11 cellular contexts compared by ENCODE assay signal in the genomic region with DNA sequence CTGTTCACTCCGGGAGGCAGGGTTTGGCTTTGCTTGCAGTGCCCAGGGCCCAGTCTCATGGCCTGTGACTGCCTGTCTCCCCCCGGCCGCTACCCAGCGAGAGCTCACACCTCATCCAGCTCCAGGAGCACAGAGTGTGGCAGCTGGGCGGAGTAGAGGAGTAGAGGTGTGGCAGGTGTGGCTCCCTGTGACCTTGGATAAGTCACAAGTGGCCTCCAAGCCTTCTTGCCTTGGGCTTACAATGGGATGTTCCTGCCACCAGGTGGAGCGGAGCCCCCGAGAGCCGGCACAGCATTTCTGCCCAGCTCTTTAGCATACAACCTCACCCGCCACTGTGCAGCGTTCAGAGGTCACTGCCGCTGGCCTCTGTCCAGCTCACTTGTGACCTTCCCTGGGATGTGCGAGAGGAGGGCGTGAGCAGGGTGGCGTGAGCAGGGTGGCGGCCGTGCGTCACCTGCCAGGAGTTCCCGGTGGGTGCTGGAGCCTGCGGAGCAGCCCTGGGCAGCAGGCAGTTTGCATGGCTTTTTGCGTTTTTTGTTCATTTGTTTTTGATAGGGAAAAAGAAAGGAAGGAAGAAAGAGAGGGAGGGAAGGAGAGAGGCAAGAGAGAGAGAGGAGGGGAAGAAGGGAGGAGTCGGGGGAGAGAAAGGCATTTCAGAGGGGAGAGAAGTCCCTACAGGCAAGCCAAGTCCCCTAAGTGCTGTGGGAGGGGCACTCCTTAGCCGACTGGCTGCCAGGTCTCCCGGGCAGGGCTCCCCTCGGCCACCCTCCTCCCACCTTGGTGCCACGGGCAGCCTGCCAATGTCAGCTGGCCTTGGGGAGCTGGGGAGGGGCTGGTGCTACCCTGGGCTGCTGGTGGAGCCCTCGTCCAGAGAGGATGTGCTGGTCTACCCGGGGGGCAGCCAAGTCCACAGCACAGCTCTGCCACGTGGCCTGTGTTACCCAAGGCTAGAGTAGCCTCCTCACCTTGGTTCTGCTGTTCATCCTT. TPM values are rescaled to one million over a fixed set of nuclear protein-coding genes. Genes with fewer than 3 reads are reported as not detected.
A peak's percentile ranks its signal among the peaks of the same experiment; 100 is the strongest.
DNase-seq lines count a peak whose midpoint lies in the region; ATAC-seq, FAIRE-seq and TF ChIP-seq lines count a peak whose summit lies in the region.
"Had no signal": no experiment of that assay in that cellular context is flagged by ENCODE, and none has a peak within 500 bp of the region (broad histone marks: within the 10 kb centered on the region; RNA-seq: fewer than 3 reads in every experiment).

No MANE protein-coding gene starts in this region.

- POLR2A ChIA-PET in OCI-LY7 (lab: Charles Lee), result no interaction called here

- H3K9me2 ChIP-seq in GM23338 (ENCODE audit: insufficient read depth), result no peaks in the 10 kb centered on the region
- H3K9me2 ChIP-seq in OCI-LY7 (ENCODE audit: insufficient read depth, low read length), result no peaks in the 10 kb centered on the region

- H3K4me2 ChIP-seq in GM23338 (no peak overlapping the region), OCI-LY7 (ENCODE audit: low read length) (no peak overlapping the region)

- 34 to 45% (median 39%) methylated on average over 20 to 28 of the region's 28 CpGs for WGBS in heart left ventricle, 4 donors
- WGBS in prostate gland, result 59% methylated on average over 28 of the region's 28 CpGs

- H3K27ac ChIP-seq in GM23338 (ENCODE audit: low read depth) (no peak overlapping the region), OCI-LY7 (ENCODE audit: low read depth, low read length, poor library complexity, severe bottlenecking) (no peak overlapping the region), heart left ventricle (no peak overlapping the region), prostate gland (no peak overlapping the region)
- H3K27ac ChIP-seq: HL-60 had no signal

- H3F3A ChIP-seq in GM23338 (replicated peaks; ENCODE audit: low read depth), result no peaks in the 10 kb centered on the region

- H3K4me3 ChIP-seq in GM23338 (no peak overlapping the region), OCI-LY7 (ENCODE audit: low read depth, low read length, poor library complexity, severe bottlenecking) (no peak overlapping the region), heart left ventricle (peak overlapping the region in 1 of 12 donors; percentile 23), prostate gland (no peak overlapping the region)

- H4K20me1 ChIP-seq in GM23338 (replicated peaks; ENCODE audit: insufficient read depth) (no peaks in the 10 kb centered on the region), OCI-LY7 (ENCODE audit: insufficient read depth, low read length) (no peaks in the 10 kb centered on the region)

- TF ChIP-seq POLR2A in heart left ventricle (IDR thresholded peaks at IDR 0.05) (no peak), prostate gland (IDR thresholded peaks at IDR 0.05) (no peak)

- intact Hi-C loops in OCI-LY7 (cut with micrococcal nuclease; ENCODE audit: unreplicated experiment), result no loop called here
- intact Hi-C loops in heart left ventricle (cut with DNase I), result no loop called here
- intact Hi-C loops in prostate gland (cut with DNase I), result no loop called here

- no peak overlapping the region for H3K27ac Mint-ChIP-seq in GM23338
- H3K27ac Mint-ChIP-seq: T-helper 17 cell had no signal

- no peak overlapping the region for H3K4me3 Mint-ChIP-seq in GM23338
- H3K4me3 Mint-ChIP-seq: T-helper 17 cell had no signal

- H2AFZ ChIP-seq in GM23338, result no peak overlapping the region
- H2AFZ ChIP-seq in OCI-LY7 (ENCODE audit: low read length), result no peak overlapping the region

- no peaks in the 10 kb centered on the region for H3K79me2 ChIP-seq in GM23338 (replicated peaks; ENCODE audit: insufficient read depth)
- no peaks in the 10 kb centered on the region for H3K79me2 ChIP-seq in OCI-LY7 (ENCODE audit: insufficient read depth, low read depth, low read length)

- H3K9me3 ChIP-seq in OCI-LY7 (ENCODE audit: low read length), result no peaks in the 10 kb centered on the region
- H3K9me3 ChIP-seq in heart left ventricle, result no peaks in the 10 kb centered on the region
- H3K9me3 ChIP-seq in prostate gland, result no peaks in the 10 kb centered on the region

- ATAC-seq in GM23338, result peak; percentile 93
- ATAC-seq in heart left ventricle, result peak in 3 of 4 donors; percentile 82 to 93 (median 88)
- no peak for ATAC-seq in GM21381 (IDR thresholded peaks at IDR 0.05; ENCODE audit: unreplicated experiment)
- no peak for ATAC-seq in GM18498 (IDR thresholded peaks at IDR 0.05; ENCODE audit: unreplicated experiment)
- ATAC-seq: T-helper 17 cell had no signal

- H3K27me3 Mint-ChIP-seq in GM23338 (ENCODE audit: insufficient read depth, low read depth, poor library complexity), result no peaks in the 10 kb centered on the region

- H3K4me1 Mint-ChIP-seq in GM23338, result peaks cover 7% of the 10 kb centered on the region

- H3K36me3 ChIP-seq in GM23338 (ENCODE audit: insufficient read depth) (no peaks in the 10 kb centered on the region), OCI-LY7 (ENCODE audit: insufficient read depth, low read length) (no peaks in the 10 kb centered on the region), heart left ventricle (no peaks in the 10 kb centered on the region), prostate gland (no peaks in the 10 kb centered on the region)

- no peak for FAIRE-seq in GM19239 (lab: Jason Lieb, UNC)
- FAIRE-seq: bronchial epithelial cell had no signal

- peaks cover 4% of the 10 kb centered on the region; the same call in 1 of the 3 replicates for H3K36me3 Mint-ChIP-seq in GM23338 (ENCODE audit: low read depth)

- TF ChIP-seq CTCF in GM23338 (conservative IDR thresholded peaks at IDR 0.05; ENCODE audit: low read depth in 2 of 2) (peak; percentile 44 to 60), OCI-LY7 (conservative IDR thresholded peaks at IDR 0.05; ENCODE audit: low read length) (peak; percentile 35; the same call in 1 of the 2 replicates), heart left ventricle (IDR thresholded peaks at IDR 0.05) (peak; percentile 15 to 58 (median 48)), prostate gland (IDR thresholded peaks at IDR 0.05) (peak in 2 of 4 experiments; percentile 27 to 36)

- DNase-seq in GM23338 (ENCODE audit: low spot score) (peak; percentile 63), OCI-LY7 (ENCODE audit: low spot score) (peak; percentile 20), heart left ventricle (peak; percentile 34 to 68 (median 65)), prostate gland (ENCODE audit: low spot score) (peak; percentile 6), GM19239 (ENCODE audit: insufficient read length, low spot score) (no peak), NCI-H1930 (lab: John Stamatoyannopoulos, UW) (no peak)
- DNase-seq: T-helper 17 cell had no signal

- H3K27me3 ChIP-seq in GM23338 (ENCODE audit: insufficient read depth) (no peaks in the 10 kb centered on the region), heart left ventricle (peaks cover 0 to 4% (median 0%) of the 10 kb centered on the region in 9 donors), prostate gland (replicated peaks; ENCODE audit: insufficient read depth) (no peaks in the 10 kb centered on the region)

- no peaks in the 10 kb centered on the region for H3K4me1 ChIP-seq in GM23338 (ENCODE audit: insufficient read depth)
- H3K4me1 ChIP-seq in OCI-LY7 (ENCODE audit: insufficient read depth, low read length, poor library complexity, severe bottlenecking), result no peaks in the 10 kb centered on the region
- H3K4me1 ChIP-seq in heart left ventricle, result peaks cover 0 to 14% (median 2%) of the 10 kb centered on the region in 12 donors
- no peaks in the 10 kb centered on the region for H3K4me1 ChIP-seq in prostate gland (replicated peaks)

- peaks cover 8% of the 10 kb centered on the region; the same call in 2 of the 3 replicates for H3K9me3 Mint-ChIP-seq in GM23338

- no TSS peak for BruUV-seq in OCI-LY7 (replicated peaks; lab: Mats Ljungman, UMichigan)

- CTCF ChIA-PET in OCI-LY7 (lab: Charles Lee; ENCODE audit: unreplicated experiment), result no interaction called here

TF ChIP-seq in GM23338, 12 proteins besides CTCF, POLR2A, EP300 and RAD21 (continues in another document):
- TF ChIP-seq STAT1 (IDR thresholded peaks at IDR 0.05; ENCODE audit: unreplicated experiment), result no peak
- no peak for TF ChIP-seq CREB1 (CRISPR knock-in tag; IDR thresholded peaks at IDR 0.05; ENCODE audit: low read depth)
- no peak for TF ChIP-seq POLR2AphosphoS5 (IDR thresholded peaks at IDR 0.05; ENCODE audit: low read depth)
- TF ChIP-seq JUNB (IDR thresholded peaks at IDR 0.05; ENCODE audit: unreplicated experiment), result no peak
- TF ChIP-seq, protein P1, sequence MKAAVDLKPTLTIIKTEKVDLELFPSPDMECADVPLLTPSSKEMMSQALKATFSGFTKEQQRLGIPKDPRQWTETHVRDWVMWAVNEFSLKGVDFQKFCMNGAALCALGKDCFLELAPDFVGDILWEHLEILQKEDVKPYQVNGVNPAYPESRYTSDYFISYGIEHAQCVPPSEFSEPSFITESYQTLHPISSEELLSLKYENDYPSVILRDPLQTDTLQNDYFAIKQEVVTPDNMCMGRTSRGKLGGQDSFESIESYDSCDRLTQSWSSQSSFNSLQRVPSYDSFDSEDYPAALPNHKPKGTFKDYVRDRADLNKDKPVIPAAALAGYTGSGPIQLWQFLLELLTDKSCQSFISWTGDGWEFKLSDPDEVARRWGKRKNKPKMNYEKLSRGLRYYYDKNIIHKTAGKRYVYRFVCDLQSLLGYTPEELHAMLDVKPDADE (IDR thresholded peaks at IDR 0.05), result no peak

RNA-seq across cellular contexts. Expression of a gene that starts 42.6 kb away (rescaled TPM):
- not detected in 2 replicates for total RNA-seq in GM23338 (2014; rRNA removed; shearing (Covaris generic))
- not detected in 2 replicates for polyA plus RNA-seq in GM23338 (2016; fragmentation: Nextera tagmentation; extraction: Ambion mirVana)
- not detected in 2 replicates for total RNA-seq in OCI-LY7 (2014; rRNA removed; shearing (Covaris generic))
- total RNA-seq in OCI-LY7 (2022), result not detected in 2 replicates
- not detected for total RNA-seq in heart left ventricle
- polyA plus RNA-seq in heart left ventricle, result not detected
- not detected for total RNA-seq in prostate gland
- total RNA-seq: bronchial epithelial cell, T-helper 17 cell had no signal

Comparison
In these comparisons a context has a peak if more than half of its experiments do, and no peak if none do; other contexts are left out.
1. ATAC-seq: peak in GM23338 (single experiment) and heart left ventricle (3 of 4); none in GM21381 (single experiment) and GM18498 (single experiment).
2. DNase-seq: peak in GM23338 (single experiment), OCI-LY7 (single experiment), heart left ventricle (5 of 5) and prostate gland (single experiment); none in GM19239 (single experiment) and NCI-H1930 (0 of 2).